Comparison of ENCODE assay signal across 30 cellular contexts in genomic region chr2:67085146-67085545, GRCh38.
"Had no signal": no experiment of that assay in that cellular context is flagged by ENCODE, and none has a peak within 500 bp of the region (broad histone marks: within the 10 kb centered on the region; RNA-seq: fewer than 3 reads in every experiment).

No MANE protein-coding gene starts in this region.

- H3K27ac ChIP-seq: coronary artery, esophagus muscularis mucosa, foreskin keratinocyte, gastroesophageal sphincter, heart right ventricle, left ventricle myocardium inferior, lower lobe of right lung, neural progenitor cell, parathyroid adenoma, right atrium auricular region, testis, tibial artery, upper lobe of right lung had no signal

- ATAC-seq: foreskin keratinocyte; gastroesophageal sphincter; heart right ventricle; left colon; lower lobe of right lung; natural killer cell treated with Interleukin-12 subunit alpha and Interleukin-12 subunit beta and Interleukin-15 and Interleukin-18, amount 100 ng/mL, for 72 hours; sciatic nerve; stimulated activated effector memory CD8-positive, alpha-beta T cell treated with anti-CD3 and anti-CD28 coated beads, Interleukin-12 subunit alpha, Interleukin-12 subunit beta, amount 100 ng/mL, for 72 hours; upper lobe of right lung had no signal

- H3K4me1 ChIP-seq: foreskin keratinocyte, heart right ventricle, left ventricle myocardium inferior, lower lobe of right lung, neural progenitor cell, parathyroid adenoma, right atrium auricular region, stomach, upper lobe of right lung had no signal

- DNase-seq: dermis blood vessel endothelial cell; effector memory CD4-positive, alpha-beta T cell; foreskin keratinocyte; glutamatergic neuron; heart right ventricle; hippocampal formation; left colon; left ventricle myocardium inferior; lower lobe of right lung; naive B cell; stimulated activated CD4-positive, alpha-beta T cell treated with anti-CD3 and anti-CD28 coated beads, Interleukin-2, amount 100 ng/mL, for 24 hours; stimulated activated CD4-positive, alpha-beta T cell treated with anti-CD3 and anti-CD28 coated beads, Interleukin-4, amount 100 ng/mL, for 24 hours; stimulated activated naive CD4-positive, alpha-beta T cell treated with Interleukin-2 at 50 U/mL for 16 hours; stomach; substantia nigra; testis; tibial artery; upper lobe of right lung; uterus had no signal

- H3K27me3 ChIP-seq: esophagus muscularis mucosa, gastroesophageal sphincter, neural progenitor cell, right atrium auricular region, stomach, testis, tibial artery, upper lobe of right lung had no signal

- H3K4me3 ChIP-seq: coronary artery, esophagus muscularis mucosa, gastroesophageal sphincter, heart right ventricle, left ventricle myocardium inferior, lower lobe of right lung, neural progenitor cell, right atrium auricular region, stomach, testis, tibial artery, upper lobe of right lung, uterus had no signal

- H3K36me3 ChIP-seq: esophagus muscularis mucosa, gastroesophageal sphincter, heart right ventricle, left ventricle myocardium inferior, lower lobe of right lung, neural progenitor cell, right atrium auricular region, stomach, tibial artery, upper lobe of right lung, uterus had no signal

- H3K9ac ChIP-seq: neural progenitor cell, parathyroid adenoma had no signal

- FAIRE-seq: endothelial cell of umbilical vein, islet of Langerhans had no signal

- H3K9me3 ChIP-seq: lower lobe of right lung, testis, upper lobe of right lung, uterus had no signal
